In genomic region chr13:114124921-114125320, GRCh38 we compare ENCODE assay signal across 8 cellular contexts.
DNase-seq lines count a peak whose midpoint lies in the region; ATAC-seq and TF ChIP-seq lines count a peak whose summit lies in the region.

No MANE protein-coding gene starts in this region.

- peaks cover 60 to 91% of the 10 kb centered on the region in 2 donors for H3K4me1 Mint-ChIP-seq in stimulated activated naive B cell treated with anti-CD40 and anti-IgM and Interleukin-4, amounts not matched to agents 10 μg/mL and 1 μg/mL and 100 μg/mL, for 72 hours

- H3K9ac ChIP-seq in Loucy (ENCODE audit: low read depth, low read length, poor library complexity, severe bottlenecking): no peak overlapping the region

- no peak for TF ChIP-seq CTCF in Loucy (conservative IDR thresholded peaks at IDR 0.05; ENCODE audit: low read length)

- H3K4me2 ChIP-seq in Loucy (ENCODE audit: low read depth, low read length, poor library complexity, severe bottlenecking): peak overlapping the region; percentile 35

- H3K4me3 Mint-ChIP-seq in stimulated activated naive B cell treated with anti-CD40 and anti-IgM and Interleukin-4, amounts not matched to agents 10 μg/mL and 1 μg/mL and 100 μg/mL, for 72 hours: peak overlapping the region; percentile 39 to 40

- no peaks in the 10 kb centered on the region for H3K9me2 ChIP-seq in Loucy (replicated peaks; ENCODE audit: low read depth, low read length)

- no peaks in the 10 kb centered on the region for H3K27me3 ChIP-seq in Loucy (ENCODE audit: insufficient read depth, low read length, poor library complexity, severe bottlenecking)

- peaks cover 72% of the 10 kb centered on the region for H3K4me1 ChIP-seq in Loucy (ENCODE audit: insufficient read depth, low read length, poor library complexity, severe bottlenecking)

- no peak overlapping the region for H3K4me3 ChIP-seq in Loucy (ENCODE audit: low read length, poor library complexity, severe bottlenecking)

- H3F3A ChIP-seq in Loucy (ENCODE audit: low read depth): peaks cover 4% of the 10 kb centered on the region; the same call in 1 of the 2 replicates

- DNase-seq in activated CD8-positive, alpha-beta memory T cell treated with anti-CD3 and anti-CD28 coated beads for 24 hours: peak; percentile 83
- DNase-seq in fibroblast of gingiva (ENCODE audit: low read depth): peak; percentile 47
- DNase-seq in stimulated activated naive B cell treated with anti-CD40 and anti-IgM and Interleukin-4, amounts not matched to agents 10 μg/mL and 1 μg/mL and 100 μg/mL, for 72 hours: no peak
- DNase-seq in NCI-H1694 (lab: John Stamatoyannopoulos, UW): no peak
- DNase-seq in DMS79 (lab: John Stamatoyannopoulos, UW): no peak
- DNase-seq in DMS 273 treated with DMSO at 0.1 percent for 48 hours (lab: John Stamatoyannopoulos, UW): no peak

- no peaks in the 10 kb centered on the region for H3K9me3 ChIP-seq in Loucy (ENCODE audit: insufficient read depth, low read depth, low read length)

- no peaks in the 10 kb centered on the region for H3K36me3 ChIP-seq in Loucy (ENCODE audit: insufficient read depth, low read length)

- H2AFZ ChIP-seq in Loucy (ENCODE audit: low read length): no peak overlapping the region

- peaks cover 5 to 8% of the 10 kb centered on the region in 2 donors for H3K9me3 Mint-ChIP-seq in stimulated activated naive B cell treated with anti-CD40 and anti-IgM and Interleukin-4, amounts not matched to agents 10 μg/mL and 1 μg/mL and 100 μg/mL, for 72 hours

- peaks cover 11 to 33% of the 10 kb centered on the region in 2 donors for H3K36me3 Mint-ChIP-seq in stimulated activated naive B cell treated with anti-CD40 and anti-IgM and Interleukin-4, amounts not matched to agents 10 μg/mL and 1 μg/mL and 100 μg/mL, for 72 hours

- no peaks in the 10 kb centered on the region for H3K27me3 Mint-ChIP-seq in stimulated activated naive B cell treated with anti-CD40 and anti-IgM and Interleukin-4, amounts not matched to agents 10 μg/mL and 1 μg/mL and 100 μg/mL, for 72 hours

- peaks cover 93% of the 10 kb centered on the region for H3K79me2 ChIP-seq in Loucy (ENCODE audit: insufficient read depth, low read length)

- peak; percentile 19 to 45 for ATAC-seq in stimulated activated naive B cell treated with anti-CD40 and anti-IgM and Interleukin-4, amounts not matched to agents 10 μg/mL and 1 μg/mL and 100 μg/mL, for 72 hours (replicated peaks)
- no peak for ATAC-seq in GM19328 (IDR thresholded peaks at IDR 0.05; ENCODE audit: unreplicated experiment)

- peaks cover 21% of the 10 kb centered on the region for H4K20me1 ChIP-seq in Loucy (ENCODE audit: insufficient read depth, low read length, poor library complexity, severe bottlenecking)

- peak overlapping the region; percentile 89 for H3K27ac Mint-ChIP-seq in stimulated activated naive B cell treated with anti-CD40 and anti-IgM and Interleukin-4, amounts not matched to agents 10 μg/mL and 1 μg/mL and 100 μg/mL, for 72 hours

Comparison
In these comparisons a context has a peak if more than half of its experiments do, and no peak if none do; other contexts are left out.
1. DNase-seq: peak in activated CD8-positive, alpha-beta memory T cell treated with anti-CD3 and anti-CD28 coated beads for 24 hours (single experiment) and fibroblast of gingiva (single experiment); none in stimulated activated naive B cell treated with anti-CD40 and anti-IgM and Interleukin-4, amounts not matched to agents 10 μg/mL and 1 μg/mL and 100 μg/mL, for 72 hours (single experiment), NCI-H1694 (single experiment), DMS79 (single experiment) and DMS 273 treated with DMSO at 0.1 percent for 48 hours (single experiment).